ENCODE assay signal across 9 cellular contexts in the genomic region with DNA sequence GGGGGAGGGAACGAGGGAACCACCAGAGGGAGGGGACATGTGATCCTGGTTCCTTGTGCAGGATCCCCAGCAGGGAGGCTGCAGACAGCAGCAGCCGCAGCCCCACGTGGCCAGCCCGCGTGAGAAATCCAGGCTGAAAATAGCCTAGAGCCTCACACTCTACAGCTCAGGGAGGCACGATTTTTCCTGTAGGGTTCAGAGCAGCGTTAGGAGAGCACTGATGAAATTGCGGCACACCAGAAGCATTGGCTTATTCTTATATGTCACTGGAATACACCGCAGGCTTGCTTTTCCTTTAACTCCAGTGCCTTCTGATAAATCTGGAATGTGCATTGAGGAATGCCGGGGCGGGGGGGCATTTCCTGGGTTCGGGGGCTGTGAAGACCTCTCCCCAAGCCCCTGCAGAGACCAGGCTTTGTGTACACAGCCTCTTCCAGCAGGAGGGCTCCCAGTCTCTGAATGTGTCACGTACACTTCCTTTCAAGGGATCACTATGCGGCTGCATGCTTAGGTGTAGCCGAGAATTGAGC.
DNase-seq lines count a peak whose midpoint lies in the region; ATAC-seq lines count a peak whose summit lies in the region.
"Had no signal": no experiment of that assay in that cellular context is flagged by ENCODE, and none has a peak within 500 bp of the region (broad histone marks: within the 10 kb centered on the region; RNA-seq: fewer than 3 reads in every experiment).

No MANE protein-coding gene starts in this region.

- H4K91ac ChIP-seq in trophoblast cell (ENCODE audit: low read depth, low read length): peak overlapping the region; percentile 50

- no peaks in the 10 kb centered on the region for H3K27me3 ChIP-seq in trophoblast cell (ENCODE audit: insufficient read depth, low read length)

- H3K27ac Mint-ChIP-seq in activated naive CD8-positive, alpha-beta T cell treated with anti-CD3 and anti-CD28 coated beads, Interleukin-2, amount 50 U/mL, for 24 hours: no peak overlapping the region

- no peak overlapping the region for H2AFZ ChIP-seq in trophoblast cell (ENCODE audit: insufficient read depth, low read length, poor library complexity)

- H3K23ac ChIP-seq in trophoblast cell (ENCODE audit: low read length): no peak overlapping the region

- no peak overlapping the region for H2AK5ac ChIP-seq in trophoblast cell (ENCODE audit: low read length)

- ATAC-seq in Right ventricle myocardium superior (ENCODE audit: poor library complexity): peak; percentile 90
- ATAC-seq in activated naive CD8-positive, alpha-beta T cell treated with anti-CD3 and anti-CD28 coated beads, Interleukin-2, amount 50 U/mL, for 24 hours: no peak
- no peak for ATAC-seq in HG02571 (IDR thresholded peaks at IDR 0.05; ENCODE audit: unreplicated experiment)

- no peak overlapping the region for H3K18ac ChIP-seq in trophoblast cell (ENCODE audit: low read length)

- no peak overlapping the region for H3K4me3 ChIP-seq in trophoblast cell (ENCODE audit: low read depth, low read length)

- H3K4me1 ChIP-seq in trophoblast cell (ENCODE audit: control insufficient read depth in 1 of 2, insufficient read depth in 2 of 2, low read length in 2 of 2): peaks cover 23 to 26% of the 10 kb centered on the region in 2 experiments

- no peak overlapping the region for H2BK5ac ChIP-seq in trophoblast cell (ENCODE audit: low read depth, low read length, poor library complexity)

- no peaks in the 10 kb centered on the region for H3K9me3 Mint-ChIP-seq in activated naive CD8-positive, alpha-beta T cell treated with anti-CD3 and anti-CD28 coated beads, Interleukin-2, amount 50 U/mL, for 24 hours

- peaks cover 2% of the 10 kb centered on the region for H3K79me2 ChIP-seq in trophoblast cell (ENCODE audit: control insufficient read depth, insufficient read depth, low read length, poor library complexity)

- no peaks in the 10 kb centered on the region for H3K9me3 ChIP-seq in trophoblast cell (ENCODE audit: insufficient read depth, low read depth, low read length)

- H3K79me1 ChIP-seq in trophoblast cell (ENCODE audit: low read length): peaks cover 16% of the 10 kb centered on the region

- H3K36me3 ChIP-seq in trophoblast cell (ENCODE audit: control insufficient read depth in 1 of 2, insufficient read depth in 2 of 2, low read length in 2 of 2): no peaks in the 10 kb centered on the region

- H4K8ac ChIP-seq in trophoblast cell (ENCODE audit: low read depth, low read length): no peak overlapping the region

- intact Hi-C loops in Right ventricle myocardium superior (cut with DNase I): no loop called here

- no peak overlapping the region for H3K9ac ChIP-seq in trophoblast cell (ENCODE audit: low read length)

- H3K27me3 Mint-ChIP-seq in activated naive CD8-positive, alpha-beta T cell treated with anti-CD3 and anti-CD28 coated beads, Interleukin-2, amount 50 U/mL, for 24 hours: peaks cover 18% of the 10 kb centered on the region

- in situ Hi-C loops in SK-MEL-5 (cut with HindIII; ENCODE audit: low pct_unique_long_range_greater_than_20kb, low sequenced_read_pairs): no loop called here

- peak overlapping the region; percentile 63 for H3K27ac ChIP-seq in trophoblast cell (ENCODE audit: low read depth, low read length)

- no CpG with 5 or more reads among the region's 15 CpGs for WGBS in trophoblast cell (ENCODE audit: extremely low coverage, insufficient coverage, insufficient read length)

- H3K4ac ChIP-seq in trophoblast cell (ENCODE audit: low read depth, low read length): no peak overlapping the region

- H2BK120ac ChIP-seq in trophoblast cell (ENCODE audit: insufficient read depth, low read length, poor library complexity): no peak overlapping the region

- H3K4me2 ChIP-seq in trophoblast cell (ENCODE audit: low read length): peak overlapping the region; percentile 46

- H3K14ac ChIP-seq in trophoblast cell (ENCODE audit: low read length): no peak overlapping the region

- H2BK12ac ChIP-seq in trophoblast cell (ENCODE audit: low read length): no peak overlapping the region

- peaks cover 2% of the 10 kb centered on the region for H3K36me3 Mint-ChIP-seq in activated naive CD8-positive, alpha-beta T cell treated with anti-CD3 and anti-CD28 coated beads, Interleukin-2, amount 50 U/mL, for 24 hours (ENCODE audit: low read depth)

- H4K12ac ChIP-seq in trophoblast cell (ENCODE audit: low read depth, low read length): no peak overlapping the region

- H3K4me1 Mint-ChIP-seq in activated naive CD8-positive, alpha-beta T cell treated with anti-CD3 and anti-CD28 coated beads, Interleukin-2, amount 50 U/mL, for 24 hours: peaks cover 2% of the 10 kb centered on the region

- DNase-seq in ELF-1 (ENCODE audit: low read depth, low spot score) (peak; percentile 91), SK-MEL-5 (ENCODE audit: low read depth, low spot score) (peak; percentile 93), Right ventricle myocardium superior (peak; percentile 77), trophoblast cell (peak; percentile 38 to 57), T-helper 1 cell (no peak), activated gamma-delta T cell treated with Interleukin-2 at 50 U/mL for 16 hours (no peak)
- DNase-seq in activated naive CD8-positive, alpha-beta T cell treated with anti-CD3 and anti-CD28 coated beads, Interleukin-2, amount 50 U/mL, for 24 hours: no peak
- DNase-seq: erythroblast had no signal

- no peak overlapping the region for H3K4me3 Mint-ChIP-seq in activated naive CD8-positive, alpha-beta T cell treated with anti-CD3 and anti-CD28 coated beads, Interleukin-2, amount 50 U/mL, for 24 hours

Comparison
In these comparisons a context has a peak if more than half of its experiments do, and no peak if none do; other contexts are left out.
1. DNase-seq: peak in ELF-1 (single experiment), SK-MEL-5 (single experiment), Right ventricle myocardium superior (single experiment) and trophoblast cell (2 of 2); none in T-helper 1 cell (0 of 5), activated naive CD8-positive, alpha-beta T cell treated with anti-CD3 and anti-CD28 coated beads, Interleukin-2, amount 50 U/mL, for 24 hours (single experiment) and activated gamma-delta T cell treated with Interleukin-2 at 50 U/mL for 16 hours (single experiment).